Comparison of ENCODE assay signal across 10 cellular contexts in genomic region chr2:20667151-20667530, GRCh38. TPM values are rescaled to one million over a fixed set of nuclear protein-coding genes. Genes with fewer than 3 reads are reported as not detected.
A peak's percentile ranks its signal among the peaks of the same experiment; 100 is the strongest.
DNase-seq lines count a peak whose midpoint lies in the region; ATAC-seq and TF ChIP-seq lines count a peak whose summit lies in the region.
"Had no signal": no experiment of that assay in that cellular context is flagged by ENCODE, and none has a peak within 500 bp of the region (broad histone marks: within the 10 kb centered on the region; RNA-seq: fewer than 3 reads in every experiment).

No MANE protein-coding gene starts in this region.

- POLR2A ChIA-PET in SK-N-SH (lab: Yijun Ruan, JAX): interaction anchor here (0.5 kb wide), 1 partner anchor 168 kb away, joined by 3 read pairs; no protein-coding TSS in a partner anchor
- POLR2A ChIA-PET in GM10248 (lab: Yijun Ruan, JAX): interaction anchor here (2.5 kb wide), 1 partner anchor 220 kb away, joined by 14 read pairs; the partner anchor contains the start of gene RHOB

- H3K4me1 ChIP-seq in SK-N-SH (ENCODE audit: control insufficient read depth in 1 of 2, insufficient read depth in 2 of 2, low read depth in 1 of 2, low read length in 1 of 2) (peaks cover 0 to 26% of the 10 kb centered on the region in 2 experiments; a peak in 2 of 4 replicates), tibial artery (peaks cover 0 to 63% (median 33%) of the 10 kb centered on the region in 4 donors)

- H3F3A ChIP-seq in SK-N-SH (replicated peaks; ENCODE audit: insufficient read depth): no peaks in the 10 kb centered on the region

- CTCF ChIA-PET in SK-N-SH (lab: Yijun Ruan, JAX): interaction anchor here (0.6 to 9.8 kb wide), 15 partner anchors 7 to 450 kb away, joined by 3 to 427 read pairs (median 7); partner anchors contain the start of gene LDAH
- CTCF ChIA-PET in GM10248 (lab: Yijun Ruan, JAX): interaction anchor here (1.5 to 10.0 kb wide), 3 partner anchors 9 to 297 kb away, joined by 4 to 135 read pairs (median 13); no protein-coding TSS in a partner anchor

- H3K27ac ChIP-seq in SK-N-SH (ENCODE audit: low read depth in 2 of 2, low read length in 1 of 2) (no peak overlapping the region), VCaP (no peak overlapping the region), tibial artery (peak overlapping the region; percentile 92 to 95)
- H3K27ac ChIP-seq: KMS-11 had no signal

- no peak overlapping the region for H3K9ac ChIP-seq in SK-N-SH
- H3K9ac ChIP-seq: KMS-11 had no signal

- 8% methylated on average over 5 of the region's 62 CpGs for WGBS in SK-N-SH (ENCODE audit: low lambda C conversion rate)

- intact Hi-C loops in tibial artery (cut with DNase I; ENCODE audit: low total_unique reads): loop anchor here (5.0 to 10.0 kb wide), 2 partner anchors 378 to 450 kb away; partner anchors contain the start of gene APOB

- no peaks in the 10 kb centered on the region for H4K20me1 ChIP-seq in SK-N-SH (ENCODE audit: insufficient read depth)

- no peak for TF ChIP-seq CTCF in SK-N-SH (IDR thresholded peaks at IDR 0.05)
- TF ChIP-seq CTCF in VCaP (conservative IDR thresholded peaks at IDR 0.05): 0 out of 2 replicates have a peak, but pooled peaks have one; percentile 9
- TF ChIP-seq CTCF in tibial artery (IDR thresholded peaks at IDR 0.05): peak in 1 of 2 experiments; percentile 9
- no peak for TF ChIP-seq CTCF in GM10248 (IDR thresholded peaks at IDR 0.05; ENCODE audit: control extremely low read depth, extremely low read depth, low read depth, missing control alignments)

- H3K9me3 ChIP-seq in SK-N-SH: no peaks in the 10 kb centered on the region
- no peaks in the 10 kb centered on the region for H3K9me3 ChIP-seq in tibial artery
- H3K9me3 ChIP-seq: adrenal gland had no signal

- H2AFZ ChIP-seq in SK-N-SH (ENCODE audit: low read depth): no peak overlapping the region

- ATAC-seq in SK-N-SH treated with all-trans-retinoic acid at 6 μM for 48 hours: no peak

- H3K27me3 ChIP-seq in SK-N-SH (ENCODE audit: insufficient read depth) (peaks cover 91% of the 10 kb centered on the region), tibial artery (peaks cover 0 to 3% of the 10 kb centered on the region in 2 donors)

- TF ChIP-seq RAD21 in SK-N-SH (IDR thresholded peaks at IDR 0.05; ENCODE audit: low read length): no peak

- no peaks in the 10 kb centered on the region for H3K79me2 ChIP-seq in SK-N-SH (ENCODE audit: insufficient read depth)

- H3K4me2 ChIP-seq in SK-N-SH: peak overlapping the region; percentile 86; the same call in 1 of the 2 replicates
- H3K4me2 ChIP-seq: KMS-11 had no signal

- TF ChIP-seq EP300 in SK-N-SH (IDR thresholded peaks at IDR 0.05; ENCODE audit: borderline replicate concordance in 1 of 2, low read depth in 1 of 2, low read length in 1 of 2): no peak

- no peaks in the 10 kb centered on the region for H3K9me2 ChIP-seq in SK-N-SH

- H3K36me3 ChIP-seq in SK-N-SH (replicated peaks in 1 of 2; ENCODE audit: control insufficient read depth in 1 of 2, insufficient read depth in 2 of 2, low read length in 1 of 2) (no peaks in the 10 kb centered on the region), tibial artery (peaks cover 6 to 10% (median 7%) of the 10 kb centered on the region in 3 donors)
- H3K36me3 ChIP-seq: adrenal gland had no signal

- DNase-seq in SK-N-SH (peak; percentile 84), iPS-NIHi11 (ENCODE audit: low spot score) (peak; percentile 59), tibial artery (no peak), NCI-H345 (lab: John Stamatoyannopoulos, UW) (no peak), GM10248 (ENCODE audit: extremely low spot score) (no peak)
- DNase-seq in activated CD8-positive, alpha-beta memory T cell treated with anti-CD3 and anti-CD28 coated beads, Interleukin-2, amount 50 U/mL, for 48 hours: no peak

- H3K4me3 ChIP-seq in SK-N-SH (ENCODE audit: low read depth in 2 of 2, low read length in 1 of 2) (peak overlapping the region; percentile 37 to 52), tibial artery (peak overlapping the region; percentile 57 to 84)

TF ChIP-seq in SK-N-SH, 30 proteins besides CTCF, POLR2A, EP300 and RAD21:
- TF ChIP-seq FOXJ3 (CRISPR knock-in tag; IDR thresholded peaks at IDR 0.05) (no peak), TCF12 (IDR thresholded peaks at IDR 0.05) (no peak), EZH2phosphoT487 (IDR thresholded peaks at IDR 0.05; ENCODE audit: borderline replicate concordance, low read depth) (no peak), SMC3 (IDR thresholded peaks at IDR 0.05; ENCODE audit: low read depth, low read length) (no peak), NFIC (IDR thresholded peaks at IDR 0.05; ENCODE audit: borderline replicate concordance) (no peak), NRF1 (IDR thresholded peaks at IDR 0.05; ENCODE audit: low read depth, low read length) (no peak), MEF2A (IDR thresholded peaks at IDR 0.05; ENCODE audit: borderline replicate concordance, low read depth) (no peak)

TF ChIP-seq in SK-N-SH treated with all-trans-retinoic acid at 6 μM for 48 hours, 23 proteins besides CTCF, POLR2A, EP300 and RAD21:
- no peak for TF ChIP-seq CREB5 (CRISPR knock-in tag; IDR thresholded peaks at IDR 0.05; ENCODE audit: low read depth)
- no peak for TF ChIP-seq PPARA (CRISPR knock-in tag; IDR thresholded peaks at IDR 0.05; ENCODE audit: borderline replicate concordance)
- no peak for TF ChIP-seq SNAI2 (CRISPR knock-in tag; IDR thresholded peaks at IDR 0.05)
- TF ChIP-seq ESRRG (CRISPR knock-in tag; IDR thresholded peaks at IDR 0.05): no peak
- TF ChIP-seq ZFP30 (CRISPR knock-in tag; IDR thresholded peaks at IDR 0.05): no peak
- no peak for TF ChIP-seq OSR1 (CRISPR knock-in tag; IDR thresholded peaks at IDR 0.05)
- no peak for TF ChIP-seq TSHZ2 (CRISPR knock-in tag; IDR thresholded peaks at IDR 0.05)
- no peak for TF ChIP-seq GLIS3 (CRISPR knock-in tag; IDR thresholded peaks at IDR 0.05)
- TF ChIP-seq ZC3H10 (CRISPR knock-in tag; IDR thresholded peaks at IDR 0.05): no peak
- TF ChIP-seq ZNF565 (CRISPR knock-in tag; conservative IDR thresholded peaks at IDR 0.05; ENCODE audit: low read depth): no peak
- no peak for TF ChIP-seq TCF4 (CRISPR knock-in tag; IDR thresholded peaks at IDR 0.05; ENCODE audit: borderline replicate concordance)

RNA-seq across cellular contexts. Expression of gene GDF7, which starts 0.2 kb away (rescaled TPM):
- 0.02 and 0.03 TPM in 2 replicates for polyA plus RNA-seq in SK-N-SH (2012; rRNA removed)
- polyA plus RNA-seq in SK-N-SH (2012; cell fraction: cytosol; rRNA removed): 0.04 TPM in 2 replicates
- polyA plus RNA-seq in SK-N-SH (2012; cell fraction: nucleus; rRNA removed): 0.19 TPM in 2 replicates

RNA-seq across cellular contexts. Expression of gene HS1BP3, which starts 16.2 kb away (rescaled TPM):
- 18.7 and 20.1 TPM in 2 replicates for polyA plus RNA-seq in SK-N-SH (2012; rRNA removed)
- polyA plus RNA-seq in SK-N-SH (2012; cell fraction: cytosol; rRNA removed): 9.8 and 14.2 TPM in 2 replicates
- 47.9 and 49.4 TPM in 2 replicates for polyA plus RNA-seq in SK-N-SH (2012; cell fraction: nucleus; rRNA removed)

Comparison
In these comparisons a context has a peak if more than half of its experiments do, and no peak if none do; other contexts are left out.
1. DNase-seq: peak in SK-N-SH (single experiment) and iPS-NIHi11 (single experiment); none in tibial artery (0 of 2), NCI-H345 (single experiment), activated CD8-positive, alpha-beta memory T cell treated with anti-CD3 and anti-CD28 coated beads, Interleukin-2, amount 50 U/mL, for 48 hours (single experiment) and GM10248 (single experiment).
2. H3K27ac ChIP-seq: peak in tibial artery (2 of 2); none in SK-N-SH (0 of 2) and VCaP (single experiment).